ENCODE assay signal across 21 cellular contexts in genomic region chr5:56580864-56581263, GRCh38.
DNase-seq lines count a peak whose midpoint lies in the region; ATAC-seq, FAIRE-seq and TF ChIP-seq lines count a peak whose summit lies in the region.
"Had no signal": no experiment of that assay in that cellular context is flagged by ENCODE, and none has a peak within 500 bp of the region (broad histone marks: within the 10 kb centered on the region; RNA-seq: fewer than 3 reads in every experiment).

No MANE protein-coding gene starts in this region.

- H3K27me3 ChIP-seq in GM12878 (replicated peaks in 1 of 2; ENCODE audit: control insufficient read depth in 2 of 2, insufficient read depth in 2 of 2, low read length in 1 of 2) (no peaks in the 10 kb centered on the region; a peak in 1 of 4 replicates), GM23338 (ENCODE audit: insufficient read depth) (no peaks in the 10 kb centered on the region)

- H3K4me3 Mint-ChIP-seq in IgD-negative memory B cell (peak overlapping the region in 2 of 4 donors; percentile 4 to 70), GM23338 (no peak overlapping the region)
- H3K4me3 Mint-ChIP-seq: CD8-positive, alpha-beta T cell; T-helper 1 cell treated with Interleukin-12 subunit alpha and Interleukin-12 subunit beta and Interleukin-4 antibody, amounts not matched to agents 30 μg/mL and 1 μg/mL, for 36 hours had no signal

- H4K20me1 ChIP-seq in GM12878 (ENCODE audit: control insufficient read depth, insufficient read depth) = no peaks in the 10 kb centered on the region
- H4K20me1 ChIP-seq in GM23338 (replicated peaks; ENCODE audit: insufficient read depth) = no peaks in the 10 kb centered on the region
- no peaks in the 10 kb centered on the region for H4K20me1 ChIP-seq in OCI-LY7 (ENCODE audit: insufficient read depth, low read length)

- H3K9me2 ChIP-seq in GM23338 (ENCODE audit: insufficient read depth) = peaks cover 4% of the 10 kb centered on the region; the same call in 1 of the 2 replicates
- H3K9me2 ChIP-seq in OCI-LY7 (ENCODE audit: insufficient read depth, low read length) = no peaks in the 10 kb centered on the region; the same call in 1 of the 2 replicates

- H3K79me2 ChIP-seq in GM12878 (ENCODE audit: control insufficient read depth, insufficient read depth, low read length) (no peaks in the 10 kb centered on the region), GM23338 (replicated peaks; ENCODE audit: insufficient read depth) (no peaks in the 10 kb centered on the region), OCI-LY7 (ENCODE audit: insufficient read depth, low read depth, low read length) (no peaks in the 10 kb centered on the region)

- no peaks in the 10 kb centered on the region for H3F3A ChIP-seq in GM23338 (replicated peaks; ENCODE audit: low read depth)

- H3K4me3 ChIP-seq in GM12878 (no peak overlapping the region), GM23338 (no peak overlapping the region), OCI-LY7 (ENCODE audit: low read depth, low read length, poor library complexity, severe bottlenecking) (no peak overlapping the region)
- H3K4me3 ChIP-seq: GM23248, HAP-1 had no signal

- H3K9me3 Mint-ChIP-seq in IgD-negative memory B cell (peaks cover 0 to 7% (median 4%) of the 10 kb centered on the region in 3 donors), GM23338 (peaks cover 3% of the 10 kb centered on the region; the same call in 2 of the 3 replicates)
- H3K9me3 Mint-ChIP-seq: CD8-positive, alpha-beta T cell had no signal

- H3K27me3 Mint-ChIP-seq in IgD-negative memory B cell (no peaks in the 10 kb centered on the region), GM23338 (ENCODE audit: insufficient read depth, low read depth, poor library complexity) (no peaks in the 10 kb centered on the region)

- POLR2A ChIA-PET in GM12878 (lab: Charles Lee) (interaction anchor here (0.5 kb wide), 1 partner anchor 166 kb away, joined by 3 read pairs; no protein-coding TSS in a partner anchor), OCI-LY7 (lab: Charles Lee) (interaction anchor here (0.6 to 0.7 kb wide), 2 partner anchors 8 to 292 kb away, joined by 3 read pairs; no protein-coding TSS in a partner anchor)

- no peaks in the 10 kb centered on the region; the same call in 2 of the 3 replicates for H3K9me3 ChIP-seq in GM12878 (replicated peaks; ENCODE audit: control insufficient read depth, insufficient read depth, low read length)
- H3K9me3 ChIP-seq in OCI-LY7 (ENCODE audit: low read length) = no peaks in the 10 kb centered on the region
- H3K9me3 ChIP-seq: HAP-1 had no signal

- no peak for TF ChIP-seq RAD21 in GM12878 (IDR thresholded peaks at IDR 0.05; ENCODE audit: insufficient read depth, low read depth, low read length)

- H3K9ac ChIP-seq in GM12878 (ENCODE audit: control insufficient read depth, insufficient read depth, low read length) = no peak overlapping the region
- H3K9ac ChIP-seq: GM23248 had no signal

- H3K4me1 ChIP-seq in GM12878 (ENCODE audit: control insufficient read depth, insufficient read depth, low read length) (no peaks in the 10 kb centered on the region; the same call in 1 of the 2 replicates), GM23338 (ENCODE audit: insufficient read depth) (no peaks in the 10 kb centered on the region), OCI-LY7 (ENCODE audit: insufficient read depth, low read length, poor library complexity, severe bottlenecking) (peaks cover 11% of the 10 kb centered on the region)
- H3K4me1 ChIP-seq: HAP-1 had no signal

- no peak for TF ChIP-seq POLR2A in GM12878 (IDR thresholded peaks at IDR 0.05; ENCODE audit: low read depth, low read length)

- H3K27ac Mint-ChIP-seq in IgD-negative memory B cell = peak overlapping the region; percentile 22 to 35 (median 24)
- H3K27ac Mint-ChIP-seq in GM23338 = no peak overlapping the region
- H3K27ac Mint-ChIP-seq: CD8-positive, alpha-beta T cell had no signal

- ATAC-seq in GM18867 (IDR thresholded peaks at IDR 0.05; ENCODE audit: unreplicated experiment) (peak; percentile 58), GM12878 (0 out of 3 replicates have a peak, but pooled peaks have one; percentile 33), GM23338 (no peak)
- ATAC-seq: CD8-positive, alpha-beta T cell had no signal

- intact Hi-C loops in GM12878 (cut with micrococcal nuclease; ENCODE audit: unreplicated experiment) (no loop called here), OCI-LY7 (cut with micrococcal nuclease; ENCODE audit: unreplicated experiment) (no loop called here)

- RAD21 ChIA-PET in GM12878 (lab: Charles Lee; ENCODE audit: unreplicated experiment) = no interaction called here

- no peak for FAIRE-seq in GM12878 (lab: Jason Lieb, UNC)
- no peak for FAIRE-seq in frontal cortex (lab: Jason Lieb, UNC)

- SMC1A ChIA-PET in GM12878 (lab: Charles Lee; ENCODE audit: uncharacterized antibody, unreplicated experiment) = interaction anchor here (0.7 to 1.4 kb wide), 2 partner anchors 8 to 253 kb away, joined by 3 to 4 read pairs; no protein-coding TSS in a partner anchor

- BruUV-seq in GM12878 (replicated peaks; lab: Mats Ljungman, UMichigan) (no TSS peak), OCI-LY7 (replicated peaks; lab: Mats Ljungman, UMichigan) (no TSS peak)

- DNase-seq in GM12878 (ENCODE audit: low read depth, low spot score) = no peak
- no peak for DNase-seq in NOMO-1 (lab: John Stamatoyannopoulos, UW; ENCODE audit: unreplicated experiment in 2 of 2)
- no peak for DNase-seq in GM23338 (ENCODE audit: low spot score)
- DNase-seq in OCI-LY7 (ENCODE audit: low spot score) = no peak
- DNase-seq in frontal cortex (ENCODE audit: low spot score in 2 of 2) = no peak
- DNase-seq: C1 segment of cervical spinal cord; CD8-positive, alpha-beta T cell; DND-41; GM23248; Karpas-422; NCI-H1048; NCI-H1436; NCI-H2029; NCI-H345; NCI-H524; NCI-H774; Right ventricle myocardium superior had no signal

- H3K4me1 Mint-ChIP-seq in IgD-negative memory B cell (peaks cover 27 to 33% (median 28%) of the 10 kb centered on the region in 3 donors), GM23338 (peaks cover under 1% of the 10 kb centered on the region; the same call in 1 of the 3 replicates)

- H3K36me3 ChIP-seq in GM12878 (ENCODE audit: control insufficient read depth in 2 of 2, insufficient read depth in 2 of 2, low read length in 1 of 2) = no peaks in the 10 kb centered on the region
- no peaks in the 10 kb centered on the region for H3K36me3 ChIP-seq in GM23338 (ENCODE audit: insufficient read depth)
- no peaks in the 10 kb centered on the region for H3K36me3 ChIP-seq in OCI-LY7 (ENCODE audit: insufficient read depth, low read length)
- H3K36me3 ChIP-seq: HAP-1 had no signal

- in situ Hi-C loops in GM12878 (cut with MboI) = no loop called here

- H3K4me2 ChIP-seq in GM12878 (ENCODE audit: control insufficient read depth, insufficient read depth) (no peak overlapping the region), GM23338 (no peak overlapping the region), OCI-LY7 (ENCODE audit: low read length) (no peak overlapping the region)

- H3K36me3 Mint-ChIP-seq in IgD-negative memory B cell (no peaks in the 10 kb centered on the region), GM23338 (ENCODE audit: low read depth) (peaks cover 5% of the 10 kb centered on the region; the same call in 1 of the 3 replicates)
- H3K36me3 Mint-ChIP-seq: CD8-positive, alpha-beta T cell had no signal

- CTCF ChIA-PET in GM12878 (lab: Yijun Ruan, JAX) (no interaction called here), OCI-LY7 (lab: Charles Lee; ENCODE audit: unreplicated experiment) (no interaction called here)

- 28% methylated on average over 2 of the region's 2 CpGs for WGBS in GM12878 (ENCODE audit: insufficient coverage, insufficient replicate concordance, low lambda C conversion rate, missing lambda C conversion rate)

- TF ChIP-seq EP300 in GM12878 (IDR thresholded peaks at IDR 0.05; ENCODE audit: borderline replicate concordance in 1 of 2, control insufficient read depth in 1 of 2, low read depth in 2 of 2, low read length in 2 of 2) = no peak

- H3K27ac ChIP-seq in GM12878 (ENCODE audit: control insufficient read depth, insufficient read depth) (no peak overlapping the region), GM23338 (ENCODE audit: low read depth) (no peak overlapping the region), OCI-LY7 (ENCODE audit: low read depth, low read length, poor library complexity, severe bottlenecking) (no peak overlapping the region)
- H3K27ac ChIP-seq: GM23248 had no signal

- no peak for TF ChIP-seq CTCF in GM12878 (IDR thresholded peaks at IDR 0.05 in 2 of 3, conservative IDR thresholded peaks at IDR 0.05 in 1 of 3; ENCODE audit: control insufficient read depth in 2 of 3, extremely low read depth in 1 of 3, insufficient read depth in 1 of 3, low read depth in 3 of 3, low read length in 3 of 3)
- TF ChIP-seq CTCF in GM23338 (conservative IDR thresholded peaks at IDR 0.05; ENCODE audit: low read depth in 2 of 2) = no peak
- TF ChIP-seq CTCF in OCI-LY7 (conservative IDR thresholded peaks at IDR 0.05; ENCODE audit: low read length) = no peak

- H2AFZ ChIP-seq in GM12878 (ENCODE audit: control insufficient read depth, low read depth, low read length) (no peak overlapping the region), GM23338 (no peak overlapping the region), OCI-LY7 (ENCODE audit: low read length) (no peak overlapping the region; the same call in 1 of the 2 replicates)
- H2AFZ ChIP-seq: GM23248 had no signal

TF ChIP-seq in GM12878, 131 proteins besides CTCF, POLR2A, EP300 and RAD21 (continues in another document):
- TF ChIP-seq RAD51 (IDR thresholded peaks at IDR 0.05) (no peak), HCFC1 (IDR thresholded peaks at IDR 0.05; ENCODE audit: low read length) (no peak)

TF ChIP-seq in GM23338, 12 proteins besides CTCF, POLR2A, EP300 and RAD21 (continues in another document):
- no peak for TF ChIP-seq EZH2 (IDR thresholded peaks at IDR 0.05; ENCODE audit: low read depth, unreplicated experiment)
- TF ChIP-seq STAT1 (IDR thresholded peaks at IDR 0.05; ENCODE audit: unreplicated experiment) = no peak
